1 cellular context compared by ENCODE assay signal in the genomic region with DNA sequence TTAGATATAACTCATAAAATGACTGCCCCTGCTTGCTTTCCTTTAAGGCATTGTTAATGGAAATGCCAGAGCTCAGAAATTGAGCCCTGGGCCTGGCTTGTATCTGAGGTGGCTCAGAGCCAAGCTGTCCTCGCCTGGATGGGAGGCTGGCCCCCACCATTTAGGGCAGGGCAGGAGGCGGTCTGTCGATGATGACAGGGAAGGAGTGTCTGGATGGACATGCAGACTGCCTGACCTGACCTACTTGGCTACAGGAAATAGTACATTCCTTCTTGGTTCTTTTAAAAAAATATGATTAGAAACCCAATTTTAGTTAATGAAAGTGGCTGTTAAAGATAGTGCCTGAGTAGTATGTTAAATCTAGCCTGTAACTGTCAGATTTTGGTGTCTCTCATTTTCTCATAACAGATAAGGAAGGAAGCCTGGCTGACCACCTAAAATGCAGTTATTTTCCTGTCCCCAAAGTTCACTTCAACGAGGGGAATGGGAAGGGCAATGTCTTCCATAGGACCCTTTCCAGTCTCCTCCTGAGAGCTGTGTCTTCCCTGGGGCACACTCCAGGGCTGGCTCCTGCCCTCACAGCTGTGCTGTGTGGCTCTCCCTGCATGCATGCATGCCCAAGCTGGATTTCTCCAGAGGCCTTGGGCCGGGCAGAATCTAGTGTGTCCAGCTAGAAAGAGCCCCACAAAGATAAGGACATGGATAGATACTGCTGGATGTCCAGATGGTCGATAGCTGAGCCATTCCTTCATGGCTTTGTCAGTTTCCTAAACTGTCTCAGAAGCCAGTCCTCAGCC.
A peak's percentile ranks its signal among the peaks of the same experiment; 100 is the strongest.
TF ChIP-seq lines count a peak whose summit lies in the region.

No MANE protein-coding gene starts in this region.

TF ChIP-seq in SK-N-SH, 30 proteins besides CTCF, POLR2A, EP300 and RAD21 (continued from another document):
- TF ChIP-seq RCOR1 (IDR thresholded peaks at IDR 0.05; ENCODE audit: low read length) (peak; percentile 90), GATA2 (CRISPR knock-in tag; IDR thresholded peaks at IDR 0.05) (peak; percentile 30; the same call in 1 of the 2 replicates), TCF12 (IDR thresholded peaks at IDR 0.05) (peak; percentile 59; the same call in 1 of the 2 replicates), MEF2A (IDR thresholded peaks at IDR 0.05; ENCODE audit: borderline replicate concordance, low read depth) (no peak), REST (IDR thresholded peaks at IDR 0.05; ENCODE audit: low read depth, low read length) (no peak), RXRA (IDR thresholded peaks at IDR 0.05; ENCODE audit: borderline replicate concordance, low read depth) (no peak), FOXJ3 (CRISPR knock-in tag; IDR thresholded peaks at IDR 0.05) (no peak), NRF1 (IDR thresholded peaks at IDR 0.05; ENCODE audit: low read depth, low read length) (no peak), JUND (IDR thresholded peaks at IDR 0.05) (no peak), RFX5 (IDR thresholded peaks at IDR 0.05; ENCODE audit: low read length) (no peak), FOXM1 (IDR thresholded peaks at IDR 0.05; ENCODE audit: low read depth) (no peak), TEAD4 (IDR thresholded peaks at IDR 0.05; ENCODE audit: borderline replicate concordance, insufficient read depth) (no peak), SIN3A (IDR thresholded peaks at IDR 0.05; ENCODE audit: borderline replicate concordance, low read depth, low read length) (no peak), ELF1 (IDR thresholded peaks at IDR 0.05) (no peak), FOSL2 (IDR thresholded peaks at IDR 0.05; ENCODE audit: borderline replicate concordance, low read depth) (no peak), IRF3 (IDR thresholded peaks at IDR 0.05; ENCODE audit: low read depth, low read length) (no peak), EZH2phosphoT487 (IDR thresholded peaks at IDR 0.05; ENCODE audit: borderline replicate concordance, low read depth) (no peak), TAF1 (IDR thresholded peaks at IDR 0.05; ENCODE audit: borderline replicate concordance, low read depth, low read length) (no peak), POLR2AphosphoS5 (IDR thresholded peaks at IDR 0.05; ENCODE audit: low read depth, low read length) (no peak), CHD2 (IDR thresholded peaks at IDR 0.05; ENCODE audit: low read length, partially characterized antibody) (peak; percentile 22), NFIC (IDR thresholded peaks at IDR 0.05; ENCODE audit: borderline replicate concordance) (peak; percentile 85)
- TF ChIP-seq, protein P1, sequence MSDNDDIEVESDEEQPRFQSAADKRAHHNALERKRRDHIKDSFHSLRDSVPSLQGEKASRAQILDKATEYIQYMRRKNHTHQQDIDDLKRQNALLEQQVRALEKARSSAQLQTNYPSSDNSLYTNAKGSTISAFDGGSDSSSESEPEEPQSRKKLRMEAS (IDR thresholded peaks at IDR 0.05; ENCODE audit: low read depth), result no peak
- TF ChIP-seq, protein P2, sequence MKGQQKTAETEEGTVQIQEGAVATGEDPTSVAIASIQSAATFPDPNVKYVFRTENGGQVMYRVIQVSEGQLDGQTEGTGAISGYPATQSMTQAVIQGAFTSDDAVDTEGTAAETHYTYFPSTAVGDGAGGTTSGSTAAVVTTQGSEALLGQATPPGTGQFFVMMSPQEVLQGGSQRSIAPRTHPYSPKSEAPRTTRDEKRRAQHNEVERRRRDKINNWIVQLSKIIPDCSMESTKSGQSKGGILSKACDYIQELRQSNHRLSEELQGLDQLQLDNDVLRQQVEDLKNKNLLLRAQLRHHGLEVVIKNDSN (IDR thresholded peaks at IDR 0.05; ENCODE audit: borderline replicate concordance, low read depth), result no peak
- TF ChIP-seq, protein P3, sequence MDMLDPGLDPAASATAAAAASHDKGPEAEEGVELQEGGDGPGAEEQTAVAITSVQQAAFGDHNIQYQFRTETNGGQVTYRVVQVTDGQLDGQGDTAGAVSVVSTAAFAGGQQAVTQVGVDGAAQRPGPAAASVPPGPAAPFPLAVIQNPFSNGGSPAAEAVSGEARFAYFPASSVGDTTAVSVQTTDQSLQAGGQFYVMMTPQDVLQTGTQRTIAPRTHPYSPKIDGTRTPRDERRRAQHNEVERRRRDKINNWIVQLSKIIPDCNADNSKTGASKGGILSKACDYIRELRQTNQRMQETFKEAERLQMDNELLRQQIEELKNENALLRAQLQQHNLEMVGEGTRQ (IDR thresholded peaks at IDR 0.05; ENCODE audit: borderline replicate concordance, low read depth, low read length), result no peak
